8 cellular contexts compared by ENCODE assay signal in genomic region chr3:179149239-179149887, GRCh38. TPM values are rescaled to one million over a fixed set of nuclear protein-coding genes. Genes with fewer than 3 reads are reported as not detected.
DNase-seq lines count a peak whose midpoint lies in the region; ATAC-seq, FAIRE-seq and TF ChIP-seq lines count a peak whose summit lies in the region.

No MANE protein-coding gene starts in this region.

- no peaks in the 10 kb centered on the region for H3K27me3 Mint-ChIP-seq in activated naive CD8-positive, alpha-beta T cell treated with anti-CD3 and anti-CD28 coated beads for 36 hours

- TF ChIP-seq RAD21 in A549 (conservative IDR thresholded peaks at IDR 0.05 in 1 of 2, IDR thresholded peaks at IDR 0.05 in 1 of 2) = no peak

- H3K27me3 ChIP-seq in hepatocyte = no peaks in the 10 kb centered on the region

- ATAC-seq in A549 = peak; percentile 5 to 9; a peak in 5 of 6 replicates
- ATAC-seq in GM18511 (IDR thresholded peaks at IDR 0.05; ENCODE audit: unreplicated experiment) = peak; percentile 29
- peak; percentile 25 for ATAC-seq in HG03342 (IDR thresholded peaks at IDR 0.05; ENCODE audit: unreplicated experiment)
- ATAC-seq in GM18519 (IDR thresholded peaks at IDR 0.05; ENCODE audit: low FRiP score, unreplicated experiment) = no peak

- peaks cover 50% of the 10 kb centered on the region for H3K79me2 ChIP-seq in hepatocyte

- POLR2A ChIA-PET in A549 (lab: Yijun Ruan, JAX) = interaction anchor here (1.0 kb wide), 1 partner anchor 80 kb away, joined by 4 read pairs; no protein-coding TSS in a partner anchor

- DNase-seq in A549 (ENCODE audit: low read depth in 1 of 2, low spot score in 1 of 2) (peak; percentile 1 to 22), RPMI7951 (ENCODE audit: low read depth) (peak; percentile 16), hepatocyte (ENCODE audit: low spot score) (peak; percentile 33), skeletal muscle cell (ENCODE audit: low read depth) (no peak)
- DNase-seq in activated naive CD8-positive, alpha-beta T cell treated with anti-CD3 and anti-CD28 coated beads for 36 hours = peak; percentile 55

- 0 out of 3 replicates have a peak, but pooled peaks cover 11% of the 10 kb centered on the region for H3K4me1 ChIP-seq in A549
- H3K4me1 ChIP-seq in hepatocyte (ENCODE audit: insufficient read depth) = peaks cover 9% of the 10 kb centered on the region

- H4K20me1 ChIP-seq in hepatocyte (ENCODE audit: insufficient read depth, poor library complexity, severe bottlenecking) = peaks cover 31% of the 10 kb centered on the region

- peak overlapping the region; percentile 96 to 97 for H3K27ac ChIP-seq in A549
- H3K27ac ChIP-seq in hepatocyte = peak overlapping the region; percentile 98

- TF ChIP-seq CTCF in A549 (IDR thresholded peaks at IDR 0.05) (no peak), hepatocyte (IDR thresholded peaks at IDR 0.05; ENCODE audit: poor library complexity) (no peak)

- no peaks in the 10 kb centered on the region for H3K9me3 Mint-ChIP-seq in activated naive CD8-positive, alpha-beta T cell treated with anti-CD3 and anti-CD28 coated beads for 36 hours

- H3K9me3 ChIP-seq in A549 (no peaks in the 10 kb centered on the region), hepatocyte (ENCODE audit: low read depth) (no peaks in the 10 kb centered on the region)

- H3K36me3 ChIP-seq in hepatocyte (replicated peaks; ENCODE audit: insufficient read depth, low read depth) = no peaks in the 10 kb centered on the region

- no peak for TF ChIP-seq POLR2A in A549 (IDR thresholded peaks at IDR 0.05; ENCODE audit: low read length)

- WGBS in A549 (ENCODE audit: missing lambda C conversion rate) = 11% methylated on average over 17 of the region's 17 CpGs
- WGBS in hepatocyte (ENCODE audit: low lambda C conversion rate, missing lambda C conversion rate) = 2% methylated on average over 17 of the region's 17 CpGs

- H3K4me3 ChIP-seq in A549 (peak overlapping the region; percentile 97), hepatocyte (peak overlapping the region; percentile 66), skeletal muscle cell (ENCODE audit: low read depth, low read length) (peak overlapping the region; percentile 93)

- TF ChIP-seq EP300 in A549 (IDR thresholded peaks at IDR 0.05) = no peak

- H3K36me3 Mint-ChIP-seq in activated naive CD8-positive, alpha-beta T cell treated with anti-CD3 and anti-CD28 coated beads for 36 hours = peaks cover 2% of the 10 kb centered on the region

- CTCF ChIA-PET in A549 (lab: Yijun Ruan, JAX) = interaction anchor here (1.2 to 2.1 kb wide), 2 partner anchors 116 to 172 kb away, joined by 4 to 5 read pairs; no protein-coding TSS in a partner anchor

- FAIRE-seq in A549 (lab: Jason Lieb, UNC) = no peak

- H3K27ac Mint-ChIP-seq in activated naive CD8-positive, alpha-beta T cell treated with anti-CD3 and anti-CD28 coated beads for 36 hours = peak overlapping the region; percentile 96

- H2AFZ ChIP-seq in hepatocyte = peak overlapping the region; percentile 75

- peak overlapping the region; percentile 92 for H3K4me3 Mint-ChIP-seq in activated naive CD8-positive, alpha-beta T cell treated with anti-CD3 and anti-CD28 coated beads for 36 hours

- H3K4me1 Mint-ChIP-seq in activated naive CD8-positive, alpha-beta T cell treated with anti-CD3 and anti-CD28 coated beads for 36 hours = peaks cover 37% of the 10 kb centered on the region

- H3K4me2 ChIP-seq in A549 (peak overlapping the region; percentile 90), hepatocyte (peak overlapping the region; percentile 87)

- H3K9me2 ChIP-seq in hepatocyte (replicated peaks; ENCODE audit: insufficient read depth) = no peaks in the 10 kb centered on the region

TF ChIP-seq in A549, 52 proteins besides CTCF, POLR2A, EP300 and RAD21:
- TF ChIP-seq MYC (IDR thresholded peaks at IDR 0.05; ENCODE audit: borderline replicate concordance, low read length) (no peak), ZC3H11A (IDR thresholded peaks at IDR 0.05) (no peak), RCOR1 (IDR thresholded peaks at IDR 0.05; ENCODE audit: low read depth, low read length) (no peak), ELK1 (IDR thresholded peaks at IDR 0.05; ENCODE audit: low read depth, low read length) (no peak), FOXS1 (CRISPR knock-in tag; IDR thresholded peaks at IDR 0.05) (no peak), SREBF2 (IDR thresholded peaks at IDR 0.05) (no peak)
TF ChIP-seq in A549: peak in this region for 0.

RNA-seq across cellular contexts. Expression of gene PIK3CA, which starts 1.2 kb away (rescaled TPM):
- polyA plus RNA-seq in A549 (2011; rRNA removed) (9.1 and 10.3 TPM in 2 replicates), A549 (2017; fragmentation: RNase III; extraction: RNeasy Plus Mini Kit Qiagen cat#74134 plus additional on column Dnase treatment) (4.5 to 6.2 TPM (median 4.9 TPM) in 3 replicates), hepatocyte (5.9 and 7.9 TPM in 2 replicates)
- polyA plus RNA-seq in A549 (2012; cell fraction: cytosol; rRNA removed) = 0.87 and 1.1 TPM in 2 replicates
- 0.49 and 0.94 TPM in 2 replicates for polyA plus RNA-seq in A549 (2012; cell fraction: nucleus; rRNA removed)
- 5.8 and 6.2 TPM in 2 replicates for polyA minus RNA-seq in A549 (2011; rRNA and poly(A)+ RNA removed)
- total RNA-seq in RPMI7951 (2014; rRNA removed; shearing (Covaris generic)) = 19.0 and 23.9 TPM in 2 replicates
- 10 to 100 TPM; 16.8 to 19.0 TPM for total RNA-seq in activated naive CD8-positive, alpha-beta T cell treated with anti-CD3 and anti-CD28 coated beads for 36 hours
- 21.0 and 30.1 TPM in 2 replicates for total RNA-seq in hepatocyte
